Comparison of ENCODE assay signal across 8 cellular contexts in genomic region chr1:38859561-38860463, GRCh38. TPM values are rescaled to one million over a fixed set of nuclear protein-coding genes. Genes with fewer than 3 reads are reported as not detected.
DNase-seq lines count a peak whose midpoint lies in the region; ATAC-seq and TF ChIP-seq lines count a peak whose summit lies in the region.

Gene RRAGC, minus strand, starts transcription at chr1:38859772. Its CDS starts 126 bp downstream, at chr1:38859646.

- peak within 1 kb of the TSS; percentile 94 for H3K4me3 Mint-ChIP-seq in dendritic cell treated with granulocyte-macrophage colony-stimulating factor and Interleukin-4, amounts not matched to agents 40 ng/mL and 50 ng/mL, for 4 days

- peak within 1 kb of the TSS; percentile 96 to 100 for H3K4me3 ChIP-seq in left lung

- H3K27ac Mint-ChIP-seq in dendritic cell treated with granulocyte-macrophage colony-stimulating factor and Interleukin-4, amounts not matched to agents 40 ng/mL and 50 ng/mL, for 4 days: peak within 1 kb of the TSS; percentile 87

- peaks cover 16 to 66% of the 10 kb centered on the region in 2 donors for H3K4me1 ChIP-seq in left lung

- ATAC-seq in GM19397 (IDR thresholded peaks at IDR 0.05; ENCODE audit: unreplicated experiment) (peak; percentile 96), HG03565 (IDR thresholded peaks at IDR 0.05; ENCODE audit: unreplicated experiment) (peak; percentile 85), left lung (peak; percentile 96)

- intact Hi-C loops in dendritic cell treated with granulocyte-macrophage colony-stimulating factor and Interleukin-4, amounts not matched to agents 40 ng/mL and 50 ng/mL, for 4 days (cut with micrococcal nuclease): loop anchor here (1.0 to 5.0 kb wide), 2 partner anchors 13 to 132 kb away; partner anchors contain the start of genes AKIRIN1 and MYCBP
- intact Hi-C loops in left lung (cut with DNase I): no loop called here

- no peaks in the 10 kb centered on the region for H3K9me3 ChIP-seq in left lung

- H3K36me3 Mint-ChIP-seq in dendritic cell treated with granulocyte-macrophage colony-stimulating factor and Interleukin-4, amounts not matched to agents 40 ng/mL and 50 ng/mL, for 4 days (ENCODE audit: low read depth): peaks cover 61% of the 10 kb centered on the region

- no peak for TF ChIP-seq CTCF in left lung (IDR thresholded peaks at IDR 0.05)

- peak within 1 kb of the TSS; percentile 89 to 90 for H3K27ac ChIP-seq in left lung

- H3K36me3 ChIP-seq in left lung: peaks cover 0 to 39% of the 10 kb centered on the region in 2 donors

- H3K4me1 Mint-ChIP-seq in dendritic cell treated with granulocyte-macrophage colony-stimulating factor and Interleukin-4, amounts not matched to agents 40 ng/mL and 50 ng/mL, for 4 days (ENCODE audit: low read depth): peaks cover 57% of the 10 kb centered on the region

- no peaks in the 10 kb centered on the region for H3K27me3 Mint-ChIP-seq in dendritic cell treated with granulocyte-macrophage colony-stimulating factor and Interleukin-4, amounts not matched to agents 40 ng/mL and 50 ng/mL, for 4 days

- peak; percentile 99 for DNase-seq in CD1c-positive myeloid dendritic cell (ENCODE audit: extremely low spot score)
- DNase-seq in NCI-H774 (lab: John Stamatoyannopoulos, UW): peak; percentile 100
- DNase-seq in activated CD4-positive, alpha-beta T cell treated with anti-CD3 and anti-CD28 coated beads, Interleukin-2, amount 50 U/mL, for 4 hours: peak; percentile 97 to 98
- peak; percentile 100 for DNase-seq in left lung
- peak; percentile 96 for DNase-seq in stimulated activated CD4-positive, alpha-beta T cell treated with anti-CD3 and anti-CD28 coated beads, Interleukin-2, amount 100 ng/mL, for 4 hours (ENCODE audit: low read depth)

- no peaks in the 10 kb centered on the region for H3K27me3 ChIP-seq in left lung

- no peaks in the 10 kb centered on the region for H3K9me3 Mint-ChIP-seq in dendritic cell treated with granulocyte-macrophage colony-stimulating factor and Interleukin-4, amounts not matched to agents 40 ng/mL and 50 ng/mL, for 4 days

RNA-seq across cellular contexts. Expression of gene RRAGC, which starts in this region (rescaled TPM):
- total RNA-seq in left lung: 10 to 100 TPM; 31.7 to 40.0 TPM

Comparison
In these comparisons a context has a peak if more than half of its experiments do, and no peak if none do; other contexts are left out.
1. Peak in every context shown above with its lines: DNase-seq, ATAC-seq, H3K4me3 ChIP-seq and H3K27ac ChIP-seq.